19 cellular contexts compared by ENCODE assay signal in genomic region chr1:169989246-169989645, GRCh38.
A peak's percentile ranks its signal among the peaks of the same experiment; 100 is the strongest.
DNase-seq lines count a peak whose midpoint lies in the region; ATAC-seq, FAIRE-seq and TF ChIP-seq lines count a peak whose summit lies in the region.
"Had no signal": no experiment of that assay in that cellular context is flagged by ENCODE, and none has a peak within 500 bp of the region (broad histone marks: within the 10 kb centered on the region; RNA-seq: fewer than 3 reads in every experiment).

No MANE protein-coding gene starts in this region.

- DNase-seq in dermis blood vessel endothelial cell, result peak; percentile 51
- peak; percentile 25 for DNase-seq in iris pigment epithelial cell (ENCODE audit: low read depth)
- DNase-seq in small intestine, result peak; percentile 15
- no peak for DNase-seq in posterior cingulate gyrus
- no peak for DNase-seq in NCI-H2081 (lab: John Stamatoyannopoulos, UW)
- DNase-seq: Calu3; CD8-positive, alpha-beta T cell; DMS 273 treated with DMSO at 0.1 percent for 48 hours; DMS53; DND-41; EL; GM23248; HCEC 1CT; HFFc6; IMR-90 had no signal

- no peak for ATAC-seq in HG02610 (IDR thresholded peaks at IDR 0.05; ENCODE audit: unreplicated experiment)
- ATAC-seq: CD8-positive, alpha-beta T cell; GM12878 had no signal

- POLR2A ChIA-PET in HEK293 (lab: Yijun Ruan, JAX), result no interaction called here

- no peaks in the 10 kb centered on the region for H3K9me3 ChIP-seq in HEK293 (ENCODE audit: control insufficient read depth, insufficient read depth, low read depth, low read length)
- H3K9me3 ChIP-seq in small intestine (ENCODE audit: control insufficient read depth, low read depth), result no peaks in the 10 kb centered on the region
- H3K9me3 ChIP-seq: BLaER1 treated with 17β-estradiol and CSF1 and Interleukin-3, amounts not matched to agents 10 nM and 100 nM had no signal

- H3K4me3 ChIP-seq in HEK293 (ENCODE audit: low read depth, low read length) (no peak overlapping the region), small intestine (ENCODE audit: low read depth in 1 of 2, low read length in 2 of 2) (no peak overlapping the region)
- H3K4me3 ChIP-seq: BLaER1 treated with 17β-estradiol and CSF1 and Interleukin-3, amounts not matched to agents 10 nM and 100 nM; GM12878; GM23248 had no signal

- TF ChIP-seq CTCF in HEK293 (tag by site-specific recombination; IDR thresholded peaks at IDR 0.05), result no peak

- H3K4me1 ChIP-seq in HEK293 (ENCODE audit: control insufficient read depth, insufficient read depth, low read length) (0 out of 2 replicates have a peak, but pooled peaks cover 5% of the 10 kb centered on the region), small intestine (ENCODE audit: control insufficient read depth in 2 of 2, insufficient read depth in 1 of 2, low read depth in 1 of 2, low read length in 1 of 2) (no peaks in the 10 kb centered on the region)
- H3K4me1 ChIP-seq: BLaER1 treated with 17β-estradiol and CSF1 and Interleukin-3, amounts not matched to agents 10 nM and 100 nM had no signal

- intact Hi-C loops in posterior cingulate gyrus (cut with DNase I), result no loop called here

- no peaks in the 10 kb centered on the region for H3K36me3 ChIP-seq in HEK293 (ENCODE audit: control insufficient read depth in 2 of 2, insufficient read depth in 1 of 2, low read length in 2 of 2)
- H3K36me3 ChIP-seq in small intestine (ENCODE audit: control insufficient read depth in 2 of 2, insufficient read depth in 2 of 2, low read length in 2 of 2), result no peaks in the 10 kb centered on the region
- H3K36me3 ChIP-seq: BLaER1 treated with 17β-estradiol and CSF1 and Interleukin-3, amounts not matched to agents 10 nM and 100 nM had no signal

- 19 to 43% (median 40%) methylated on average over 2 of the region's 2 CpGs for whole genome bisulfite sequencing in small intestine, 3 donors

- no peaks in the 10 kb centered on the region for H3K27me3 ChIP-seq in small intestine (ENCODE audit: control insufficient read depth in 2 of 2, insufficient read depth in 2 of 2, low read length in 2 of 2)
- H3K27me3 ChIP-seq: BLaER1 treated with 17β-estradiol and CSF1 and Interleukin-3, amounts not matched to agents 10 nM and 100 nM had no signal

- FAIRE-seq in small intestine (lab: Jason Lieb, UNC), result no peak

- CTCF ChIA-PET in HEK293 (lab: Yijun Ruan, JAX), result no interaction called here

- no peak overlapping the region for H3K27ac ChIP-seq in HEK293 (ENCODE audit: extremely low read depth, low read depth, low read length)
- H3K27ac ChIP-seq in small intestine (ENCODE audit: low read depth in 1 of 2, low read length in 1 of 2), result no peak overlapping the region
- H3K27ac ChIP-seq: BLaER1 treated with 17β-estradiol and CSF1 and Interleukin-3, amounts not matched to agents 10 nM and 100 nM; GM23248 had no signal

TF ChIP-seq in HEK293, 187 proteins besides CTCF, POLR2A, EP300 and RAD21:
- TF ChIP-seq TCF7L2 (IDR thresholded peaks at IDR 0.05; ENCODE audit: borderline replicate concordance, low read depth, low read length) (0 out of 2 replicates have a peak, but pooled peaks have one; percentile 18), ZFP3 (tag by site-specific recombination; IDR thresholded peaks at IDR 0.05; ENCODE audit: low read depth) (no peak)

Comparison
In these comparisons a context has a peak if more than half of its experiments do, and no peak if none do; other contexts are left out.
1. DNase-seq: peak in dermis blood vessel endothelial cell (single experiment), iris pigment epithelial cell (single experiment) and small intestine (single experiment); none in posterior cingulate gyrus (0 of 10) and NCI-H2081 (0 of 2).